ENCODE assay signal across 24 cellular contexts in the genomic region with DNA sequence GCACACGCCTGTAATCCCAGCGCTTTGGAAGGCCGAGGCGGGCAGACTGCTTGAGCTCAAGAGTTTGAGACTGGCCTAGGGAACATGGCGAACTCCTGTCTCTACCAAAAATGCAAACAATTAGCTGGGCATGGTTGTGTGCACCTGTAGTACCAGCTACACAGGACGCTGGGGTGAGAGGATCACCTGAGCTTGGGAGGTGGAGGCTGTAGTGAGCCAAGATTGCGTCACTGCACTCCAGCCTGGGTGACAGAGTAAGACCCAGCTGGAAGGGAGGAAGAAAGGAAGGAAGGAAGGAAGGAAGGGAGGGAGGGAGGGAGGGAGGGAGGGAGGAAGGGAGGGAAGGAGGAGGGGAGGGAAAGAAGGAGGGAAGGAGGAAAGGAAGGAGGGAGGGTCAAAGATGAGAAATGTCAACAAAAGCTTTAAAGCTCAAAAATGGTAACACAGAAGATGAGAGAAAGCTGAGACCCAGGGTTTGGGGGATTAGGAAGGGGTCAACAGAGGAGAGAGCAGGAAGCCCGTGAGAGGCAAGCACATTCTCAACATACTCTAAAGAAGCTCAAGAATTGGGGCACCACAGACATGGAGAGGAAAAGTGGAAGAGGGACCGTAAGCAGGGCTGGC. TPM values are rescaled to one million over a fixed set of nuclear protein-coding genes. Genes with fewer than 3 reads are reported as not detected.
"Had no signal": no experiment of that assay in that cellular context is flagged by ENCODE, and none has a peak within 500 bp of the region (broad histone marks: within the 10 kb centered on the region; RNA-seq: fewer than 3 reads in every experiment).

No MANE protein-coding gene starts in this region.

- H3K36me3 Mint-ChIP-seq: activated naive CD4-positive, alpha-beta T cell treated with anti-CD3 and anti-CD28 coated beads, Interleukin-2, amount 50 U/mL, for 24 hours had no signal

- H3K27ac ChIP-seq: adrenal gland, colonic mucosa, prostate gland, suprapubic skin had no signal

- DNase-seq: activated B cell treated with CpG ODN at 0.5 μM for 24 hours; activated CD4-positive, alpha-beta T cell treated with anti-CD3 and anti-CD28 coated beads, Interleukin-2, amount 10 ng/mL, durations not matched to agents 24 days and 14 days; activated CD8-positive, alpha-beta memory T cell treated with anti-CD3 and anti-CD28 coated beads, Interleukin-2, amount 50 U/mL, for 4 hours; activated CD8-positive, alpha-beta T cell treated with anti-CD3 and anti-CD28 coated beads, Interleukin-2, amount 10 ng/mL, durations not matched to agents 7 days and 5 days; activated effector memory CD4-positive, alpha-beta T cell treated with anti-CD3 and anti-CD28 coated beads, Interleukin-2, amount 50 U/mL, for 16 hours; activated T-cell treated with anti-CD3 and anti-CD28 coated beads, Interleukin-2, amount 50 U/mL, for 48 hours; adrenal gland; caudate nucleus; colonic mucosa; nephron progenitor cell; right cardiac atrium had no signal

- H3K4me3 Mint-ChIP-seq: activated B cell treated with CpG ODN at 0.5 μM for 24 hours; activated CD4-positive, alpha-beta T cell treated with anti-CD3 and anti-CD28 coated beads, Interleukin-2, amount 10 ng/mL, durations not matched to agents 24 days and 14 days; activated CD8-positive, alpha-beta T cell treated with anti-CD3 and anti-CD28 coated beads, Interleukin-2, amount 10 ng/mL, durations not matched to agents 7 days and 5 days; activated naive CD4-positive, alpha-beta T cell treated with anti-CD3 and anti-CD28 coated beads, Interleukin-2, amount 50 U/mL, for 24 hours; nephron progenitor cell; stimulated activated naive CD8-positive, alpha-beta T cell treated with anti-CD3 and anti-CD28 coated beads, Interleukin-15, Interleukin-2, amounts not matched to agents 100 ng/mL and 50 ng/mL, for 24 hours had no signal

- H3K9me3 Mint-ChIP-seq: activated B cell treated with CpG ODN at 0.5 μM for 24 hours; activated CD4-positive, alpha-beta T cell treated with anti-CD3 and anti-CD28 coated beads, Interleukin-2, amount 10 ng/mL, durations not matched to agents 24 days and 14 days; activated naive CD4-positive, alpha-beta T cell treated with anti-CD3 and anti-CD28 coated beads, Interleukin-2, amount 50 U/mL, for 24 hours; nephron progenitor cell; stimulated activated naive CD8-positive, alpha-beta T cell treated with anti-CD3 and anti-CD28 coated beads, Interleukin-15, Interleukin-2, amounts not matched to agents 100 ng/mL and 50 ng/mL, for 24 hours had no signal

- H3K4me1 Mint-ChIP-seq: activated CD4-positive, alpha-beta T cell treated with anti-CD3 and anti-CD28 coated beads, Interleukin-2, amount 10 ng/mL, durations not matched to agents 24 days and 14 days had no signal

- H3K4me2 ChIP-seq: smooth muscle cell had no signal

- FAIRE-seq: endometrium, islet of Langerhans, TTC549 had no signal

- H3K36me3 ChIP-seq: adrenal gland, colonic mucosa, prostate gland, suprapubic skin had no signal

- ATAC-seq: activated CD8-positive, alpha-beta T cell treated with anti-CD3 and anti-CD28 coated beads, Interleukin-2, amount 10 ng/mL, durations not matched to agents 7 days and 5 days; left lobe of liver; right cardiac atrium had no signal

- H3K4me3 ChIP-seq: adrenal gland, colonic mucosa, prostate gland, smooth muscle cell, suprapubic skin had no signal

- H3K27ac Mint-ChIP-seq: activated B cell treated with CpG ODN at 0.5 μM for 24 hours; activated CD4-positive, alpha-beta T cell treated with anti-CD3 and anti-CD28 coated beads, Interleukin-2, amount 10 ng/mL, durations not matched to agents 24 days and 14 days; activated CD8-positive, alpha-beta T cell treated with anti-CD3 and anti-CD28 coated beads, Interleukin-2, amount 10 ng/mL, durations not matched to agents 7 days and 5 days; activated naive CD4-positive, alpha-beta T cell treated with anti-CD3 and anti-CD28 coated beads, Interleukin-2, amount 50 U/mL, for 24 hours; nephron progenitor cell; stimulated activated naive CD8-positive, alpha-beta T cell treated with anti-CD3 and anti-CD28 coated beads, Interleukin-15, Interleukin-2, amounts not matched to agents 100 ng/mL and 50 ng/mL, for 24 hours had no signal

- H3K9me3 ChIP-seq: adrenal gland, colonic mucosa, prostate gland, suprapubic skin had no signal

RNA-seq across cellular contexts. Expression of a gene that starts 5.0 kb away (rescaled TPM):
- total RNA-seq: activated B cell treated with CpG ODN at 0.5 μM for 24 hours; activated CD4-positive, alpha-beta T cell treated with anti-CD3 and anti-CD28 coated beads, Interleukin-2, amount 10 ng/mL, durations not matched to agents 24 days and 14 days; activated CD8-positive, alpha-beta T cell treated with anti-CD3 and anti-CD28 coated beads, Interleukin-2, amount 10 ng/mL, durations not matched to agents 7 days and 5 days; T-helper 2 cell treated with Interferon-gamma antibody and Interleukin-4, amounts not matched to agents 100 ng/mL and 5 ng/mL, for 36 hours had no signal

RNA-seq across cellular contexts. Expression of a gene that starts 14.4 kb away (rescaled TPM):
- total RNA-seq: activated B cell treated with CpG ODN at 0.5 μM for 24 hours; activated CD4-positive, alpha-beta T cell treated with anti-CD3 and anti-CD28 coated beads, Interleukin-2, amount 10 ng/mL, durations not matched to agents 24 days and 14 days; activated CD8-positive, alpha-beta T cell treated with anti-CD3 and anti-CD28 coated beads, Interleukin-2, amount 10 ng/mL, durations not matched to agents 7 days and 5 days; mesenteric fat pad; T-helper 2 cell treated with Interferon-gamma antibody and Interleukin-4, amounts not matched to agents 100 ng/mL and 5 ng/mL, for 36 hours had no signal
- polyA plus RNA-seq: right cardiac atrium had no signal

RNA-seq across cellular contexts. Expression of a gene that starts 27.6 kb away (rescaled TPM):
- total RNA-seq: activated B cell treated with CpG ODN at 0.5 μM for 24 hours; activated CD4-positive, alpha-beta T cell treated with anti-CD3 and anti-CD28 coated beads, Interleukin-2, amount 10 ng/mL, durations not matched to agents 24 days and 14 days; activated CD8-positive, alpha-beta T cell treated with anti-CD3 and anti-CD28 coated beads, Interleukin-2, amount 10 ng/mL, durations not matched to agents 7 days and 5 days; left lobe of liver; mesenteric fat pad; right cardiac atrium; T-helper 2 cell treated with Interferon-gamma antibody and Interleukin-4, amounts not matched to agents 100 ng/mL and 5 ng/mL, for 36 hours had no signal

RNA-seq across cellular contexts. Expression of a gene that starts 38.8 kb away (rescaled TPM):
- total RNA-seq: activated B cell treated with CpG ODN at 0.5 μM for 24 hours; activated CD4-positive, alpha-beta T cell treated with anti-CD3 and anti-CD28 coated beads, Interleukin-2, amount 10 ng/mL, durations not matched to agents 24 days and 14 days; activated CD8-positive, alpha-beta T cell treated with anti-CD3 and anti-CD28 coated beads, Interleukin-2, amount 10 ng/mL, durations not matched to agents 7 days and 5 days; colonic mucosa; left lobe of liver; mesenteric fat pad; omental fat pad; prostate gland; right cardiac atrium; T-helper 2 cell treated with Interferon-gamma antibody and Interleukin-4, amounts not matched to agents 100 ng/mL and 5 ng/mL, for 36 hours; urinary bladder had no signal
- polyA plus RNA-seq: right cardiac atrium, smooth muscle cell, urinary bladder had no signal

RNA-seq across cellular contexts. Expression of a gene that starts 43.3 kb away (rescaled TPM):
- total RNA-seq: activated B cell treated with CpG ODN at 0.5 μM for 24 hours; activated CD4-positive, alpha-beta T cell treated with anti-CD3 and anti-CD28 coated beads, Interleukin-2, amount 10 ng/mL, durations not matched to agents 24 days and 14 days; activated CD8-positive, alpha-beta T cell treated with anti-CD3 and anti-CD28 coated beads, Interleukin-2, amount 10 ng/mL, durations not matched to agents 7 days and 5 days; colonic mucosa; left lobe of liver; mesenteric fat pad; omental fat pad; prostate gland; right cardiac atrium; T-helper 2 cell treated with Interferon-gamma antibody and Interleukin-4, amounts not matched to agents 100 ng/mL and 5 ng/mL, for 36 hours; urinary bladder had no signal
- polyA plus RNA-seq: adrenal gland, right cardiac atrium, smooth muscle cell, urinary bladder had no signal
